17 cellular contexts compared by ENCODE assay signal in genomic region chr12:104263026-104263425, GRCh38. TPM values are rescaled to one million over a fixed set of nuclear protein-coding genes. Genes with fewer than 3 reads are reported as not detected.
DNase-seq lines count a peak whose midpoint lies in the region; ATAC-seq and TF ChIP-seq lines count a peak whose summit lies in the region.
"Had no signal": no experiment of that assay in that cellular context is flagged by ENCODE, and none has a peak within 500 bp of the region (broad histone marks: within the 10 kb centered on the region; RNA-seq: fewer than 3 reads in every experiment).

No MANE protein-coding gene starts in this region.

- TF ChIP-seq CTCF in PC-3 (conservative IDR thresholded peaks at IDR 0.05; ENCODE audit: low read depth, low read length), result no peak

- no peak overlapping the region for H2AFZ ChIP-seq in PC-3 (ENCODE audit: low read length)

- POLR2A ChIA-PET in PC-3 (lab: Charles Lee; ENCODE audit: unreplicated experiment) (interaction anchor here (0.5 to 0.6 kb wide), 2 partner anchors 18 to 701 kb away, joined by 3 read pairs; no protein-coding TSS in a partner anchor), HEK293T (lab: Yijun Ruan, JAX) (interaction anchor here (0.7 kb wide), 1 partner anchor 25 kb away, joined by 3 read pairs; no protein-coding TSS in a partner anchor)

- H3K27me3 ChIP-seq in PC-3 (ENCODE audit: low read length), result no peaks in the 10 kb centered on the region

- CTCF ChIA-PET in PC-3 (lab: Charles Lee), result no interaction called here
- CTCF ChIA-PET in HEK293T (lab: Yijun Ruan, JAX), result no interaction called here

- BruUV-seq in PC-3 (replicated peaks; lab: Mats Ljungman, UMichigan), result no TSS peak

- no peaks in the 10 kb centered on the region for H3K36me3 ChIP-seq in PC-3 (ENCODE audit: low read depth, low read length)

- peak; percentile 23 for DNase-seq in NCI-H2107 treated with DMSO at 0.1 percent for 48 hours (lab: John Stamatoyannopoulos, UW; ENCODE audit: unreplicated experiment)
- no peak for DNase-seq in NCI-H2107 (lab: John Stamatoyannopoulos, UW)
- no peak for DNase-seq in PC-3
- peak; percentile 76 for DNase-seq in epithelial cell of prostate (ENCODE audit: low read depth, low spot score)
- DNase-seq in dermis blood vessel endothelial cell, result no peak
- no peak for DNase-seq in NCI-H748 treated with DMSO at 0.1 percent for 48 hours (lab: John Stamatoyannopoulos, UW)
- no peak for DNase-seq in HEK293T (ENCODE audit: extremely low spot score)
- DNase-seq: COR-L47; Karpas-422; NCI-H1417 treated with DMSO at 0.1 percent for 48 hours; NCI-H2029; NCI-H2227 treated with DMSO at 0.1 percent for 48 hours; NK-92 treated with Interleukin-12 subunit alpha and Interleukin-12 subunit beta, amount 100 ng/mL, for 24 hours; Right ventricle myocardium superior had no signal

- intact Hi-C loops in PC-3 (cut with micrococcal nuclease), result no loop called here

- H3F3A ChIP-seq in PC-3 (ENCODE audit: low read length, unreplicated experiment), result peaks cover 3% of the 10 kb centered on the region

- H3K4me2 ChIP-seq in PC-3 (ENCODE audit: low read length), result no peak overlapping the region

- peak overlapping the region; percentile 49 for H3K27ac ChIP-seq in PC-3 (ENCODE audit: low read length)
- H3K27ac ChIP-seq in epithelial cell of prostate, result peak overlapping the region; percentile 88
- peak overlapping the region in 17 of 21 experiments; percentile 4 to 82 (median 54) for H3K27ac ChIP-seq in skin epidermis
- H3K27ac ChIP-seq: C4-2B had no signal

- H3K79me2 ChIP-seq in PC-3 (ENCODE audit: low read length), result no peaks in the 10 kb centered on the region

- no peaks in the 10 kb centered on the region for H3K9me2 ChIP-seq in PC-3 (replicated peaks; ENCODE audit: low read length)

- H4K20me1 ChIP-seq in PC-3 (ENCODE audit: low read length), result no peaks in the 10 kb centered on the region

- H3K9ac ChIP-seq in PC-3 (ENCODE audit: low read length), result no peak overlapping the region

- no peaks in the 10 kb centered on the region for H3K9me3 ChIP-seq in PC-3 (ENCODE audit: low read length)

- ATAC-seq in PC-3, result no peak
- ATAC-seq: HepG2 had no signal

- H3K4me3 ChIP-seq in PC-3 (ENCODE audit: low read length) (no peak overlapping the region), skin epidermis (no peak overlapping the region)

- peaks cover 30% of the 10 kb centered on the region for H3K4me1 ChIP-seq in PC-3 (ENCODE audit: insufficient read depth, low read length)

TF ChIP-seq in HEK293T, 16 proteins besides CTCF, POLR2A, EP300 and RAD21:
- TF ChIP-seq ARNT (IDR thresholded peaks at IDR 0.05), result no peak
- no peak for TF ChIP-seq CTBP1 (IDR thresholded peaks at IDR 0.05; ENCODE audit: borderline replicate concordance)
- no peak for TF ChIP-seq SP1 (IDR thresholded peaks at IDR 0.05)
- TF ChIP-seq SUZ12 (IDR thresholded peaks at IDR 0.05), result no peak
- no peak for TF ChIP-seq FOXM1 (IDR thresholded peaks at IDR 0.05; ENCODE audit: borderline replicate concordance)
- no peak for TF ChIP-seq FOXK2 (IDR thresholded peaks at IDR 0.05)
- no peak for TF ChIP-seq HDGF (IDR thresholded peaks at IDR 0.05; ENCODE audit: borderline replicate concordance)
- TF ChIP-seq LEF1 (IDR thresholded peaks at IDR 0.05; ENCODE audit: borderline replicate concordance), result no peak
- no peak for TF ChIP-seq ZNF384 (IDR thresholded peaks at IDR 0.05)
- TF ChIP-seq ELF4 (IDR thresholded peaks at IDR 0.05), result no peak
- no peak for TF ChIP-seq FOXA1 (IDR thresholded peaks at IDR 0.05)
- TF ChIP-seq PKNOX1 (IDR thresholded peaks at IDR 0.05), result no peak
- TF ChIP-seq BHLHE40 (IDR thresholded peaks at IDR 0.05; ENCODE audit: borderline replicate concordance), result no peak
- TF ChIP-seq NFRKB (IDR thresholded peaks at IDR 0.05), result no peak
- TF ChIP-seq L3MBTL2 (conservative IDR thresholded peaks at IDR 0.05), result no peak
- TF ChIP-seq TARDBP (IDR thresholded peaks at IDR 0.05), result no peak

RNA-seq across cellular contexts. Expression of gene EID3, which starts 40.5 kb away (rescaled TPM):
- total RNA-seq in PC-3 (2014; rRNA removed) (9.8 and 12.0 TPM in 2 replicates), dermis blood vessel endothelial cell (5.4 and 6.8 TPM in 2 replicates)

RNA-seq across cellular contexts. Expression of gene TXNRD1, which starts 47.4 kb away (rescaled TPM):
- total RNA-seq in PC-3 (2014; rRNA removed) (419 and 430 TPM in 2 replicates), dermis blood vessel endothelial cell (398 and 703 TPM in 2 replicates)

Comparison
In these comparisons a context has a peak if more than half of its experiments do, and no peak if none do; other contexts are left out.
1. DNase-seq: peak in NCI-H2107 treated with DMSO at 0.1 percent for 48 hours (single experiment) and epithelial cell of prostate (single experiment); none in NCI-H2107 (single experiment), PC-3 (single experiment), dermis blood vessel endothelial cell (single experiment), NCI-H748 treated with DMSO at 0.1 percent for 48 hours (single experiment) and HEK293T (single experiment).
2. Peak in every context shown above with its lines, with median percentiles within 50 percentile points of each other: H3K27ac ChIP-seq.